30 cellular contexts compared by ENCODE assay signal in genomic region chr14:21496453-21496852, GRCh38. TPM values are rescaled to one million over a fixed set of nuclear protein-coding genes. Genes with fewer than 3 reads are reported as not detected.
DNase-seq lines count a peak whose midpoint lies in the region; ATAC-seq and TF ChIP-seq lines count a peak whose summit lies in the region.
"Had no signal": no experiment of that assay in that cellular context is flagged by ENCODE, and none has a peak within 500 bp of the region (broad histone marks: within the 10 kb centered on the region; RNA-seq: fewer than 3 reads in every experiment).

No MANE protein-coding gene starts in this region.

- H3K4me1 ChIP-seq in endodermal cell (ENCODE audit: control insufficient read depth, insufficient read depth, low read length) (peaks cover 9% of the 10 kb centered on the region), left lung (peaks cover 0 to 12% of the 10 kb centered on the region in 2 donors)
- H3K4me1 ChIP-seq: breast epithelium, SJSA1, suprapubic skin had no signal

- intact Hi-C loops in left ventricle myocardium superior (cut with micrococcal nuclease) (no loop called here), Right ventricle myocardium inferior (cut with DNase I) (no loop called here), left lung (cut with DNase I) (no loop called here), MCF 10A (cut with micrococcal nuclease) (no loop called here)

- H3K27ac Mint-ChIP-seq in endodermal cell, result peak overlapping the region; percentile 17
- H3K27ac Mint-ChIP-seq in MCF 10A (ENCODE audit: low read depth, unreplicated experiment), result no peak overlapping the region
- H3K27ac Mint-ChIP-seq: activated naive CD4-positive, alpha-beta T cell treated with anti-CD3 and anti-CD28 coated beads for 36 hours; neural progenitor cell; stimulated activated effector memory CD8-positive, alpha-beta T cell treated with anti-CD3 and anti-CD28 coated beads, Interleukin-12 subunit alpha, Interleukin-12 subunit beta, amount 100 ng/mL, for 72 hours; T-cell had no signal

- BruUV-seq in MCF 10A (replicated peaks; lab: Mats Ljungman, UMichigan), result no TSS peak

- H3K9me3 Mint-ChIP-seq in endodermal cell (no peaks in the 10 kb centered on the region), MCF 10A (ENCODE audit: unreplicated experiment) (no peaks in the 10 kb centered on the region)
- H3K9me3 Mint-ChIP-seq: activated naive CD4-positive, alpha-beta T cell treated with anti-CD3 and anti-CD28 coated beads for 36 hours; CD4-positive, CD25-positive, alpha-beta regulatory T cell; effector memory CD8-positive, alpha-beta T cell; neural progenitor cell; stimulated activated effector memory CD8-positive, alpha-beta T cell treated with anti-CD3 and anti-CD28 coated beads, Interleukin-12 subunit alpha, Interleukin-12 subunit beta, amount 100 ng/mL, for 72 hours; T-cell had no signal

- no peak overlapping the region for H3K4me3 ChIP-seq in endodermal cell (ENCODE audit: low read length)
- H3K4me3 ChIP-seq in left lung, result no peak overlapping the region
- H3K4me3 ChIP-seq: breast epithelium, coronary artery, lung, neural progenitor cell, SJSA1, suprapubic skin had no signal

- POLR2A ChIA-PET in MCF 10A (lab: Yijun Ruan, JAX), result interaction anchor here (2.7 kb wide), 1 partner anchor 19 kb away, joined by 11 read pairs; the partner anchor contains the start of genes RAB2B and TOX4

- H3K36me3 ChIP-seq in endodermal cell (ENCODE audit: control insufficient read depth, insufficient read depth, low read length) (peaks cover 85% of the 10 kb centered on the region), left lung (peaks cover 0 to 100% of the 10 kb centered on the region in 2 donors)
- H3K36me3 ChIP-seq: breast epithelium had no signal

- peaks cover 79% of the 10 kb centered on the region for H3K36me3 Mint-ChIP-seq in endodermal cell (ENCODE audit: low read depth)
- peaks cover 96% of the 10 kb centered on the region for H3K36me3 Mint-ChIP-seq in MCF 10A (ENCODE audit: insufficient read depth, unreplicated experiment)

- TF ChIP-seq CTCF in endodermal cell (conservative IDR thresholded peaks at IDR 0.05) (no peak), left lung (IDR thresholded peaks at IDR 0.05) (no peak), MCF 10A (IDR thresholded peaks at IDR 0.05; ENCODE audit: unreplicated experiment) (no peak)

- H3K27me3 Mint-ChIP-seq in endodermal cell (ENCODE audit: insufficient read depth) (no peaks in the 10 kb centered on the region), MCF 10A (ENCODE audit: insufficient read depth, unreplicated experiment) (no peaks in the 10 kb centered on the region)
- H3K27me3 Mint-ChIP-seq: CD4-positive, CD25-positive, alpha-beta regulatory T cell; effector memory CD8-positive, alpha-beta T cell; T-cell had no signal

- H3K27ac ChIP-seq in endodermal cell (ENCODE audit: low read depth, low read length) (no peak overlapping the region), left lung (peak overlapping the region; percentile 28 to 76)
- H3K27ac ChIP-seq: breast epithelium, coronary artery, neural progenitor cell, SJSA1, suprapubic skin had no signal

- H3K9me3 ChIP-seq in endodermal cell (ENCODE audit: control insufficient read depth, low read length) (no peaks in the 10 kb centered on the region), left lung (no peaks in the 10 kb centered on the region)
- H3K9me3 ChIP-seq: breast epithelium, SJSA1, suprapubic skin had no signal

- H3K4me1 Mint-ChIP-seq in endodermal cell (peaks cover 19% of the 10 kb centered on the region), MCF 10A (ENCODE audit: insufficient read depth, unreplicated experiment) (no peaks in the 10 kb centered on the region)

- WGBS in endodermal cell (ENCODE audit: insufficient coverage in 1 of 2, insufficient read length in 1 of 2), 2 experiments, result 93 to 100% methylated on average over 1 to 2 of the region's 2 CpGs

- H3K4me3 Mint-ChIP-seq in endodermal cell, result no peak overlapping the region
- no peak overlapping the region for H3K4me3 Mint-ChIP-seq in MCF 10A (ENCODE audit: unreplicated experiment)
- H3K4me3 Mint-ChIP-seq: activated naive CD4-positive, alpha-beta T cell treated with anti-CD3 and anti-CD28 coated beads for 36 hours; CD4-positive, CD25-positive, alpha-beta regulatory T cell; effector memory CD8-positive, alpha-beta T cell; neural progenitor cell; stimulated activated effector memory CD8-positive, alpha-beta T cell treated with anti-CD3 and anti-CD28 coated beads, Interleukin-12 subunit alpha, Interleukin-12 subunit beta, amount 100 ng/mL, for 72 hours; T-cell had no signal

- ATAC-seq in left ventricle myocardium superior (peak; percentile 47), Right ventricle myocardium inferior (no peak), left lung (peak; percentile 54), HG02642 (IDR thresholded peaks at IDR 0.05; ENCODE audit: poor library complexity, unreplicated experiment) (no peak)
- ATAC-seq: effector memory CD8-positive, alpha-beta T cell; esophagus mucosa; right cardiac atrium; stimulated activated effector memory CD8-positive, alpha-beta T cell treated with anti-CD3 and anti-CD28 coated beads, Interleukin-12 subunit alpha, Interleukin-12 subunit beta, amount 100 ng/mL, for 72 hours; T-cell had no signal

- no peak overlapping the region for H3K9ac ChIP-seq in endodermal cell (ENCODE audit: extremely low read depth, low read length, poor library complexity, severe bottlenecking)
- H3K9ac ChIP-seq: neural progenitor cell had no signal

- CTCF ChIA-PET in MCF 10A (lab: Yijun Ruan, JAX), result interaction anchor here (0.5 to 6.0 kb wide), 5 partner anchors 9 to 35 kb away, joined by 3 to 57 read pairs (median 4); partner anchors contain the start of genes RAB2B and TOX4

- H3K27me3 ChIP-seq in endodermal cell (ENCODE audit: control insufficient read depth, insufficient read depth, low read length, poor library complexity, severe bottlenecking) (no peaks in the 10 kb centered on the region), left lung (no peaks in the 10 kb centered on the region)
- H3K27me3 ChIP-seq: breast epithelium, neural progenitor cell, SJSA1, suprapubic skin had no signal

- DNase-seq in left ventricle myocardium superior (no peak), Right ventricle myocardium inferior (ENCODE audit: missing footprints) (no peak), endodermal cell (no peak), left lung (no peak), MCF 10A (ENCODE audit: unreplicated experiment) (no peak), NCI-H2107 treated with DMSO at 0.1 percent for 48 hours (lab: John Stamatoyannopoulos, UW; ENCODE audit: unreplicated experiment) (no peak)
- no peak for DNase-seq in NK-92 treated with Interleukin-12 subunit alpha and Interleukin-12 subunit beta, amount 100 ng/mL, for 24 hours (lab: John Stamatoyannopoulos, UW)
- DNase-seq: 8988T; activated CD4-positive, alpha-beta T cell treated with anti-CD3 and anti-CD28 coated beads, Interleukin-2, amount 50 U/mL, for 4 hours; activated naive CD4-positive, alpha-beta T cell treated with anti-CD3 and anti-CD28 coated beads for 36 hours; amygdala; CD4-positive, CD25-positive, alpha-beta regulatory T cell; effector memory CD8-positive, alpha-beta T cell; glutamatergic neuron; GOT3; NCI-H187; NCI-H69; posterior cingulate gyrus; right cardiac atrium; stimulated activated CD4-positive, alpha-beta T cell treated with anti-CD3 and anti-CD28 coated beads, Interleukin-4, amount 100 ng/mL, for 24 hours; T-cell had no signal

RNA-seq across cellular contexts. Expression of gene METTL3, which starts 14.7 kb away (rescaled TPM):
- total RNA-seq in left ventricle myocardium superior (27.3 TPM), Right ventricle myocardium inferior (24.9 TPM), endodermal cell (10 to 100 TPM; 63.2 to 64.7 TPM), left lung (10 to 100 TPM; 36.8 to 50.4 TPM), MCF 10A (2022) (36.4 and 46.7 TPM in 2 replicates)
- polyA plus RNA-seq in endodermal cell (2013, experiment 1 of 2), result 69.5 TPM
- polyA plus RNA-seq in endodermal cell (2013, experiment 2 of 2), result 62.7 TPM

RNA-seq across cellular contexts. Expression of gene TOX4, which starts 19.5 kb away (rescaled TPM):
- 93.4 TPM for total RNA-seq in left ventricle myocardium superior
- total RNA-seq in Right ventricle myocardium inferior, result 86.5 TPM
- 10 to 100 TPM; 60.0 to 61.5 TPM for total RNA-seq in endodermal cell
- 46.4 TPM for polyA plus RNA-seq in endodermal cell (2013, experiment 1 of 2)
- polyA plus RNA-seq in endodermal cell (2013, experiment 2 of 2), result 40.8 TPM
- 10 to 100 TPM; 62.9 to 67.9 TPM for total RNA-seq in left lung
- total RNA-seq in MCF 10A (2022), result 84.1 and 105 TPM in 2 replicates

RNA-seq across cellular contexts. Expression of gene RAB2B, which starts 19.7 kb away (rescaled TPM):
- 17.0 TPM for total RNA-seq in left ventricle myocardium superior
- total RNA-seq in Right ventricle myocardium inferior, result 15.1 TPM
- total RNA-seq in endodermal cell, result 10 to 100 TPM; 41.2 to 42.9 TPM
- polyA plus RNA-seq in endodermal cell (2013, experiment 1 of 2), result 33.2 TPM
- 30.2 TPM for polyA plus RNA-seq in endodermal cell (2013, experiment 2 of 2)
- 10 to 100 TPM; 26.8 to 30.2 TPM for total RNA-seq in left lung
- 22.8 and 23.3 TPM in 2 replicates for total RNA-seq in MCF 10A (2022)

RNA-seq across cellular contexts. Expression of gene SALL2, which starts 29.7 kb away (rescaled TPM):
- 4.2 TPM for total RNA-seq in left ventricle myocardium superior
- total RNA-seq in Right ventricle myocardium inferior, result 4.9 TPM
- 100 to 1,000 TPM in 1 of 2 donors, 10 to 100 TPM in 1; 78.6 to 120 TPM for total RNA-seq in endodermal cell
- 153 TPM for polyA plus RNA-seq in endodermal cell (2013, experiment 1 of 2)
- polyA plus RNA-seq in endodermal cell (2013, experiment 2 of 2), result 133 TPM
- 10 to 100 TPM in 1 of 2 donors, 1 to 10 TPM in 1; 7.6 to 12.4 TPM for total RNA-seq in left lung
- total RNA-seq in MCF 10A (2022), result 0.05 and 0.09 TPM in 2 replicates

RNA-seq across cellular contexts. Expression of gene CHD8, which starts 40.5 kb away (rescaled TPM):
- total RNA-seq in left ventricle myocardium superior (28.8 TPM), Right ventricle myocardium inferior (27.0 TPM), endodermal cell (100 to 1,000 TPM; 126 to 130 TPM), left lung (10 to 100 TPM; 69.2 to 73.5 TPM), MCF 10A (2022) (70.7 and 78.1 TPM in 2 replicates)
- 67.1 TPM for polyA plus RNA-seq in endodermal cell (2013, experiment 1 of 2)
- polyA plus RNA-seq in endodermal cell (2013, experiment 2 of 2), result 65.9 TPM

Comparison
In these comparisons a context has a peak if more than half of its experiments do, and no peak if none do; other contexts are left out.
1. ATAC-seq: peak in left ventricle myocardium superior (single experiment) and left lung (single experiment); none in Right ventricle myocardium inferior (single experiment) and HG02642 (single experiment).